In the genomic region with DNA sequence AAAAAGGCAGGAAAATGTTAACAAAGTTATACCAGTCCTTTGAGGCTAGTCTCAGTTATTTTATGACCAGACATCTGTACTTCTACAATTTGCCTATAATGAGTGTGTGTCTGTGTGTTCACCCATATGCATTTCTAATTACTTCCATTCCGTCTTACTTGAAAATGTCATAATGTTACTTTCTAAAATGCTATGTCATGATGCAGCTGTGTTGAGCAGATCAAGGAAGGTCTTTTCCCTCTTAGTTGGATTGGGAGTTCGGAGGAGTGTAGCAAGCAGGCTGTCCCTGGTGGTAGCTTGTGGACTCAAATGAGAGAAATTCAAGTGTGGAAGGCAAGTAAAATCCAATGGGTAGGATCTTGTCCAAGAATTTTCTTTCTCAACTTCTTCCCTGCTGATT, we compare ENCODE assay signal across 28 cellular contexts. TPM values are rescaled to one million over a fixed set of nuclear protein-coding genes. Genes with fewer than 3 reads are reported as not detected.
DNase-seq lines count a peak whose midpoint lies in the region; ATAC-seq, FAIRE-seq and TF ChIP-seq lines count a peak whose summit lies in the region.
"Had no signal": no experiment of that assay in that cellular context is flagged by ENCODE, and none has a peak within 500 bp of the region (broad histone marks: within the 10 kb centered on the region; RNA-seq: fewer than 3 reads in every experiment).

No MANE protein-coding gene starts in this region.

- no peak for DNase-seq in CD4-positive, CD25-positive, alpha-beta regulatory T cell
- peak; percentile 30 for DNase-seq in GM23248
- peak in 3 of 4 experiments; percentile 18 to 37 (median 30) for DNase-seq in K562 (ENCODE audit: extremely low read depth in 1 of 4, low spot score in 3 of 4)
- no peak for DNase-seq in prostate gland (ENCODE audit: low spot score)
- no peak for DNase-seq in stimulated activated naive CD4-positive, alpha-beta T cell treated with Interleukin-2 at 50 U/mL for 16 hours (lab: John Stamatoyannopoulos, UW)
- DNase-seq: ACHN; activated CD4-positive, alpha-beta T cell treated with anti-CD3 and anti-CD28 coated beads, Interleukin-2, amount 50 U/mL, for 48 hours; activated CD4-positive, CD25-positive, alpha-beta regulatory T cell; Caco-2; central memory CD4-positive, alpha-beta T cell; DND-41; hippocampal formation; NCI-H2171 treated with DMSO at 0.1 percent for 48 hours; NCI-H524; pancreas; Peyer's patch; right cardiac atrium; SIG-M5; stimulated activated CD4-positive, alpha-beta T cell treated with anti-CD3 and anti-CD28 coated beads, Interleukin-4, amount 100 ng/mL, for 24 hours had no signal

- H2AFZ ChIP-seq in GM23248: no peak overlapping the region
- no peak overlapping the region for H2AFZ ChIP-seq in K562 (ENCODE audit: low read depth, low read length)
- H2AFZ ChIP-seq: GM23338 had no signal

- CTCF ChIA-PET in K562 (lab: Yijun Ruan, JAX; ENCODE audit: low intra/inter-chr PET ratio): no interaction called here

- H3K9me1 ChIP-seq in K562 (ENCODE audit: control insufficient read depth, insufficient read depth, low read length): peaks cover 6% of the 10 kb centered on the region

- no TSS peak for BruUV-seq in K562 (replicated peaks; lab: Mats Ljungman, UMichigan)

- H4K20me1 ChIP-seq in GM23248 (ENCODE audit: insufficient read depth) (no peaks in the 10 kb centered on the region; the same call in 1 of the 2 replicates), K562 (replicated peaks; ENCODE audit: control insufficient read depth, insufficient read depth, low read length) (no peaks in the 10 kb centered on the region)

- 57 to 60% methylated on average over 2 of the region's 2 CpGs for WGBS in GM23248 (ENCODE audit: low coverage in 1 of 2, low lambda C conversion rate in 2 of 2, missing lambda C conversion rate in 2 of 2), 2 experiments
- 79% methylated on average over 2 of the region's 2 CpGs for WGBS in K562 (ENCODE audit: insufficient coverage, low coverage, missing lambda C conversion rate)
- 93% methylated on average over 2 of the region's 2 CpGs for WGBS in prostate gland

- no peak overlapping the region for H3K27ac ChIP-seq in CD4-positive, CD25-positive, alpha-beta regulatory T cell (ENCODE audit: insufficient read depth, low read length, poor library complexity, severe bottlenecking)
- H3K27ac ChIP-seq in GM23248: no peak overlapping the region
- no peak overlapping the region for H3K27ac ChIP-seq in K562 (ENCODE audit: extremely low read depth, low read depth, low read length)
- no peak overlapping the region for H3K27ac ChIP-seq in prostate gland
- H3K27ac ChIP-seq: pancreas, Peyer's patch had no signal

- H3K27me3 Mint-ChIP-seq in CD4-positive, CD25-positive, alpha-beta regulatory T cell: no peaks in the 10 kb centered on the region
- peaks cover 4% of the 10 kb centered on the region for H3K27me3 Mint-ChIP-seq in nephron (ENCODE audit: low read depth)
- H3K27me3 Mint-ChIP-seq: activated naive CD4-positive, alpha-beta T cell treated with anti-CD3 and anti-CD28 coated beads, Interleukin-2, amount 50 U/mL, for 24 hours; activated T-helper 17 cell treated with anti-CD3 and anti-CD28 coated beads, Interleukin-2, amount 50 U/mL, for 72 hours; memory B cell had no signal

- no peaks in the 10 kb centered on the region for H3K27me3 ChIP-seq in CD4-positive, CD25-positive, alpha-beta regulatory T cell (ENCODE audit: control insufficient read depth, insufficient read depth, low read length)
- no peaks in the 10 kb centered on the region for H3K27me3 ChIP-seq in GM23248 (replicated peaks; ENCODE audit: insufficient read depth)
- peaks cover 0 to 11% of the 10 kb centered on the region in 2 experiments; a peak in 2 of 5 replicates for H3K27me3 ChIP-seq in K562 (ENCODE audit: control insufficient read depth in 2 of 2, insufficient read depth in 2 of 2, low read length in 2 of 2)
- no peaks in the 10 kb centered on the region for H3K27me3 ChIP-seq in prostate gland (replicated peaks; ENCODE audit: insufficient read depth)
- H3K27me3 ChIP-seq: ascending aorta, pancreas, Peyer's patch had no signal

- H3K36me3 Mint-ChIP-seq in CD4-positive, CD25-positive, alpha-beta regulatory T cell: peaks cover 53% of the 10 kb centered on the region
- peaks cover 44% of the 10 kb centered on the region for H3K36me3 Mint-ChIP-seq in nephron (ENCODE audit: low read depth)

- in situ Hi-C loops in GM23248 (cut with MboI) (no loop called here), K562 (cut with MboI) (loop anchor here (25.0 kb wide), 1 partner anchor 749 kb away; no protein-coding TSS in a partner anchor)

- no peak for TF ChIP-seq RAD21 in K562 (CRISPR knock-in tag; conservative IDR thresholded peaks at IDR 0.05 in 1 of 2, IDR thresholded peaks at IDR 0.05 in 1 of 2)

- H3K9me3 ChIP-seq in CD4-positive, CD25-positive, alpha-beta regulatory T cell (ENCODE audit: control insufficient read depth in 2 of 2, low read length in 2 of 2): peaks cover 0 to 2% of the 10 kb centered on the region in 2 experiments
- H3K9me3 ChIP-seq in GM23248 (ENCODE audit: low read depth) (no peaks in the 10 kb centered on the region), K562 (replicated peaks; ENCODE audit: control insufficient read depth, insufficient read depth, low read depth, low read length) (no peaks in the 10 kb centered on the region), prostate gland (no peaks in the 10 kb centered on the region)
- H3K9me3 ChIP-seq: ascending aorta, Caco-2, pancreas, Peyer's patch had no signal

- TF ChIP-seq CTCF in K562 (IDR thresholded peaks at IDR 0.05 in 2 of 3, conservative IDR thresholded peaks at IDR 0.05 in 1 of 3; ENCODE audit: insufficient read depth in 2 of 3, low read depth in 1 of 3, low read length in 3 of 3) (no peak), nephron (IDR thresholded peaks at IDR 0.05; ENCODE audit: unreplicated experiment in 3 of 3) (no peak), prostate gland (IDR thresholded peaks at IDR 0.05) (no peak)

- no peak for TF ChIP-seq POLR2A in K562 (conservative IDR thresholded peaks at IDR 0.05)
- TF ChIP-seq POLR2A in GM18505 (IDR thresholded peaks at IDR 0.05; ENCODE audit: borderline replicate concordance, extremely low read depth, insufficient read depth, insufficient read length): no peak
- TF ChIP-seq POLR2A in prostate gland (IDR thresholded peaks at IDR 0.05): no peak

- H3K4me3 Mint-ChIP-seq in CD4-positive, CD25-positive, alpha-beta regulatory T cell: peak overlapping the region; percentile 18 to 64 (median 26)
- peak overlapping the region; percentile 24 to 79 (median 38) for H3K4me3 Mint-ChIP-seq in nephron
- H3K4me3 Mint-ChIP-seq: GM23338, memory B cell had no signal

- H3K27ac Mint-ChIP-seq in CD4-positive, CD25-positive, alpha-beta regulatory T cell: no peak overlapping the region
- no peak overlapping the region for H3K27ac Mint-ChIP-seq in nephron
- H3K27ac Mint-ChIP-seq: activated naive CD4-positive, alpha-beta T cell treated with anti-CD3 and anti-CD28 coated beads, Interleukin-2, amount 50 U/mL, for 24 hours; activated T-helper 17 cell treated with anti-CD3 and anti-CD28 coated beads, Interleukin-2, amount 50 U/mL, for 72 hours; GM23338 had no signal

- H3K9ac ChIP-seq in GM23248 (0 out of 2 replicates have a peak overlapping the region, but pooled peaks have one; percentile 2), K562 (ENCODE audit: insufficient read depth in 1 of 2, low read depth in 2 of 2, low read length in 2 of 2) (no peak overlapping the region)

- H3K4me2 ChIP-seq in GM23248 (ENCODE audit: unreplicated experiment) (peak overlapping the region; percentile 19), K562 (ENCODE audit: insufficient read depth, low read length) (no peak overlapping the region; the same call in 1 of the 2 replicates)
- H3K4me2 ChIP-seq: GM23338 had no signal

- peaks cover 20% of the 10 kb centered on the region for H3K4me1 ChIP-seq in CD4-positive, CD25-positive, alpha-beta regulatory T cell (ENCODE audit: control insufficient read depth, insufficient read depth, low read length, poor library complexity, severe bottlenecking)
- H3K4me1 ChIP-seq in GM23248 (ENCODE audit: insufficient read depth) (peaks cover 53% of the 10 kb centered on the region), K562 (replicated peaks in 1 of 2; ENCODE audit: control insufficient read depth in 2 of 2, insufficient read depth in 2 of 2, low read length in 2 of 2) (peaks cover 13 to 18% of the 10 kb centered on the region in 2 experiments; a peak in 4 of 5 replicates), prostate gland (replicated peaks) (no peaks in the 10 kb centered on the region)

- no peak for TF ChIP-seq EP300 in K562 (IDR thresholded peaks at IDR 0.05; ENCODE audit: low read length)

- no peak for FAIRE-seq in K562 (lab: Jason Lieb, UNC)
- FAIRE-seq: pancreas had no signal

- peaks cover 49% of the 10 kb centered on the region for H3K36me3 ChIP-seq in CD4-positive, CD25-positive, alpha-beta regulatory T cell (ENCODE audit: control insufficient read depth, insufficient read depth, low read length)
- H3K36me3 ChIP-seq in GM23248 (ENCODE audit: low read depth) (peaks cover 24% of the 10 kb centered on the region), K562 (ENCODE audit: control insufficient read depth, insufficient read depth, low read length) (peaks cover 62% of the 10 kb centered on the region), prostate gland (no peaks in the 10 kb centered on the region)

- peak overlapping the region; percentile 1 for H3K4me3 ChIP-seq in CD4-positive, CD25-positive, alpha-beta regulatory T cell (ENCODE audit: low read depth, low read length)
- H3K4me3 ChIP-seq in GM23248 (no peak overlapping the region), K562 (no peak overlapping the region), prostate gland (no peak overlapping the region)
- H3K4me3 ChIP-seq: ascending aorta, GM23338, pancreas, Peyer's patch had no signal

- peaks cover 22 to 59% (median 33%) of the 10 kb centered on the region in 4 donors for H3K4me1 Mint-ChIP-seq in CD4-positive, CD25-positive, alpha-beta regulatory T cell
- peaks cover 53% of the 10 kb centered on the region for H3K4me1 Mint-ChIP-seq in nephron

- intact Hi-C loops in K562 (cut with micrococcal nuclease) (no loop called here), prostate gland (cut with DNase I) (no loop called here)

- H3F3A ChIP-seq in GM23248 (ENCODE audit: insufficient read depth): peaks cover 47% of the 10 kb centered on the region

- peaks cover 0 to 28% (median 0%) of the 10 kb centered on the region in 7 donors for H3K9me3 Mint-ChIP-seq in CD4-positive, CD25-positive, alpha-beta regulatory T cell
- H3K9me3 Mint-ChIP-seq in nephron: no peaks in the 10 kb centered on the region
- H3K9me3 Mint-ChIP-seq: activated T-helper 17 cell treated with anti-CD3 and anti-CD28 coated beads, Interleukin-2, amount 50 U/mL, for 72 hours; GM23338; stimulated activated effector memory CD8-positive, alpha-beta T cell treated with anti-CD3 and anti-CD28 coated beads, Interleukin-12 subunit alpha, Interleukin-12 subunit beta, amount 100 ng/mL, for 72 hours had no signal

- no peak for ATAC-seq in CD4-positive, CD25-positive, alpha-beta regulatory T cell (ENCODE audit: low read depth in 2 of 2)
- ATAC-seq in K562 (no peak), GM18505 (IDR thresholded peaks at IDR 0.05; ENCODE audit: unreplicated experiment) (no peak), GM21529 (IDR thresholded peaks at IDR 0.05; ENCODE audit: unreplicated experiment) (no peak)
- ATAC-seq: activated T-helper 17 cell treated with anti-CD3 and anti-CD28 coated beads, Interleukin-2, amount 50 U/mL, for 72 hours; GM23338; pancreas; right cardiac atrium; stimulated activated effector memory CD8-positive, alpha-beta T cell treated with anti-CD3 and anti-CD28 coated beads, Interleukin-12 subunit alpha, Interleukin-12 subunit beta, amount 100 ng/mL, for 72 hours had no signal

- H3K79me2 ChIP-seq in GM23248 (ENCODE audit: insufficient read depth) (peaks cover 62% of the 10 kb centered on the region), K562 (ENCODE audit: control insufficient read depth, insufficient read depth, low read length) (peaks cover 32% of the 10 kb centered on the region)

- H3K9me2 ChIP-seq in GM23248 (ENCODE audit: insufficient read depth): no peaks in the 10 kb centered on the region

- POLR2A ChIA-PET in K562 (lab: Yijun Ruan, JAX): no interaction called here

RNA-seq across cellular contexts. Expression of a gene that starts 3.0 kb away (rescaled TPM):
- total RNA-seq in CD4-positive, CD25-positive, alpha-beta regulatory T cell: 63.5 TPM
- polyA plus RNA-seq in CD4-positive, CD25-positive, alpha-beta regulatory T cell: 10 to 100 TPM; 22.5 to 30.9 (median 28.0) TPM
- 81.9 and 96.4 TPM in 2 replicates for total RNA-seq in GM23248 (2014; rRNA removed; shearing (Covaris generic))
- polyA plus RNA-seq in GM23248 (2016; fragmentation: Nextera tagmentation; extraction: Ambion mirVana) (35.1 and 40.3 TPM in 2 replicates), K562 (2011; rRNA removed) (10.9 and 19.3 TPM in 2 replicates), K562 (2014; fragmentation: Illumina TruSeq; extraction: Trizol) (21.9 and 25.1 TPM in 2 replicates), K562 (2014; fragmentation: Nextera tagmentation; extraction: Ambion mirVana) (1 to 10 TPM; 2.2 to 4.4 TPM), K562 (2014; rRNA removed) (15.7 and 19.6 TPM in 2 replicates)
- total RNA-seq in K562 (2011; cell fraction: chromatin; rRNA removed; ENCODE audit: low replicate concordance): 82.7 and 115 TPM in 2 replicates
- total RNA-seq in K562 (2011; cell fraction: nucleolus; rRNA removed): 66.7 and 75.8 TPM in 2 replicates
- 61.8 and 76.6 TPM in 2 replicates for total RNA-seq in K562 (2011; cell fraction: nucleoplasm; rRNA removed)
- total RNA-seq in K562 (2014; rRNA removed) (19.2 and 30.4 TPM in 2 replicates), K562 (2014; rRNA removed; fragmentation: Illumina TruSeq; extraction: Trizol) (20.0 and 22.5 TPM in 2 replicates), K562 (2015; rRNA removed; fragmentation: Illumina TruSeq; extraction: Trizol) (27.6 and 31.3 TPM in 2 replicates), K562 (2021) (27.3 and 27.6 TPM in 2 replicates), prostate gland (100 to 1,000 TPM in 1 of 2 donors, 10 to 100 TPM in 1; 87.7 to 115 TPM)
- 14.4 and 20.8 TPM in 2 replicates for polyA plus RNA-seq in K562 (2011; cell fraction: cytosol; rRNA removed)
- polyA plus RNA-seq in K562 (2011; cell fraction: nucleus; rRNA removed): 20.2 and 44.3 TPM in 2 replicates
- polyA plus RNA-seq in K562 (2012): 15.0 and 21.0 TPM in 2 replicates
- 25.3 and 43.5 TPM in 2 replicates for polyA minus RNA-seq in K562 (2011; rRNA and poly(A)+ RNA removed)
- 23.8 and 25.2 TPM in 2 replicates for polyA minus RNA-seq in K562 (2011; cell fraction: cytosol; rRNA and poly(A)+ RNA removed)
- polyA minus RNA-seq in K562 (2011; cell fraction: nucleus; rRNA and poly(A)+ RNA removed): 47.7 and 48.9 TPM in 2 replicates

Comparison
In these comparisons a context has a peak if more than half of its experiments do, and no peak if none do; other contexts are left out.
1. DNase-seq: peak in GM23248 (single experiment) and K562 (3 of 4); none in CD4-positive, CD25-positive, alpha-beta regulatory T cell (0 of 3), prostate gland (single experiment) and stimulated activated naive CD4-positive, alpha-beta T cell treated with Interleukin-2 at 50 U/mL for 16 hours (single experiment).